In genomic region chrX:139158256-139158655, GRCh38 we compare ENCODE assay signal across 18 cellular contexts.
DNase-seq lines count a peak whose midpoint lies in the region; FAIRE-seq and TF ChIP-seq lines count a peak whose summit lies in the region.
"Had no signal": no experiment of that assay in that cellular context is flagged by ENCODE, and none has a peak within 500 bp of the region (broad histone marks: within the 10 kb centered on the region; RNA-seq: fewer than 3 reads in every experiment).

No MANE protein-coding gene starts in this region.

- no peak for TF ChIP-seq POLR2A in stomach (IDR thresholded peaks at IDR 0.05)

- no peak for FAIRE-seq in bronchial epithelial cell (lab: Jason Lieb, UNC)
- FAIRE-seq: HepG2 had no signal

- H3K4me1 ChIP-seq in stomach = no peaks in the 10 kb centered on the region
- H3K4me1 ChIP-seq: BE2C, SJSA1 had no signal

- no peak for TF ChIP-seq EP300 in stomach (IDR thresholded peaks at IDR 0.05)

- peak overlapping the region in 1 of 5 donors; percentile 7 for H3K27ac ChIP-seq in stomach
- H3K27ac ChIP-seq: KMS-11, SJSA1 had no signal

- no peaks in the 10 kb centered on the region for H3K27me3 ChIP-seq in bronchial epithelial cell (ENCODE audit: control insufficient read depth, insufficient read depth, low read length)
- no peaks in the 10 kb centered on the region for H3K27me3 ChIP-seq in stomach
- H3K27me3 ChIP-seq: BE2C, MG63, SJSA1 had no signal

- H3K4me3 ChIP-seq in bronchial epithelial cell (ENCODE audit: low read depth, low read length) (no peak overlapping the region), stomach (no peak overlapping the region)
- H3K4me3 ChIP-seq: MG63, SJSA1 had no signal

- H3K9me3 ChIP-seq in stomach = peaks cover 0 to 10% (median 0%) of the 10 kb centered on the region in 4 donors
- H3K9me3 ChIP-seq: BE2C, MG63, SJSA1 had no signal

- TF ChIP-seq CTCF in bronchial epithelial cell (IDR thresholded peaks at IDR 0.05; ENCODE audit: insufficient read depth, low read length, severe bottlenecking) = no peak
- TF ChIP-seq CTCF in stomach (IDR thresholded peaks at IDR 0.05) = no peak

- DNase-seq in HT-29 (ENCODE audit: low spot score) = peak; percentile 3
- peak; percentile 13 for DNase-seq in bronchial epithelial cell (ENCODE audit: low read depth)
- DNase-seq in left kidney (ENCODE audit: low read depth, low spot score) = peak; percentile 36
- peak; percentile 68 for DNase-seq in stomach
- DNase-seq in HCEC 1CT = no peak
- DNase-seq in inferior parietal cortex (ENCODE audit: extremely low spot score) = no peak
- DNase-seq in ureter (ENCODE audit: low spot score) = no peak
- DNase-seq: BE2C; CD4-positive, alpha-beta memory T cell; EL; MG63; NCI-H1105; NCI-H187 treated with DMSO at 0.1 percent for 48 hours; NCI-H2171; NCI-H524 had no signal

- 19 to 83% (median 41%) methylated on average over 1 to 2 of the region's 2 CpGs for WGBS in stomach, 5 donors

- intact Hi-C loops in stomach (cut with DNase I; ENCODE audit: low total_unique reads) = no loop called here

- H3K36me3 ChIP-seq in bronchial epithelial cell (ENCODE audit: control insufficient read depth, insufficient read depth, low read length) (no peaks in the 10 kb centered on the region), stomach (no peaks in the 10 kb centered on the region)
- H3K36me3 ChIP-seq: BE2C, MG63, SJSA1 had no signal

Comparison
In these comparisons a context has a peak if more than half of its experiments do, and no peak if none do; other contexts are left out.
1. DNase-seq: peak in HT-29 (single experiment), bronchial epithelial cell (single experiment), left kidney (single experiment) and stomach (single experiment); none in HCEC 1CT (single experiment), inferior parietal cortex (single experiment) and ureter (single experiment).